In genomic region chr14:104895786-104896642, GRCh38 we compare ENCODE assay signal across 11 cellular contexts. TPM values are rescaled to one million over a fixed set of nuclear protein-coding genes. Genes with fewer than 3 reads are reported as not detected.
DNase-seq lines count a peak whose midpoint lies in the region; ATAC-seq and TF ChIP-seq lines count a peak whose summit lies in the region.
"Had no signal": no experiment of that assay in that cellular context is flagged by ENCODE, and none has a peak within 500 bp of the region (broad histone marks: within the 10 kb centered on the region; RNA-seq: fewer than 3 reads in every experiment).

No MANE protein-coding gene starts in this region.

- no peak overlapping the region for H3K4me2 ChIP-seq in SK-N-SH

- H3K9me3 Mint-ChIP-seq in WTC11: no peaks in the 10 kb centered on the region
- H3K9me3 Mint-ChIP-seq: activated T-helper 17 cell treated with anti-CD3 and anti-CD28 coated beads, Interleukin-2, amount 50 U/mL, for 72 hours had no signal

- POLR2A ChIA-PET in SK-N-SH (lab: Yijun Ruan, JAX) (interaction anchor here (0.6 kb wide), 1 partner anchor 29 kb away, joined by 3 read pairs; no protein-coding TSS in a partner anchor), WTC11 (lab: Charles Lee) (no interaction called here)

- H3K36me3 ChIP-seq in SK-N-SH (replicated peaks in 1 of 2; ENCODE audit: control insufficient read depth in 1 of 2, insufficient read depth in 2 of 2, low read length in 1 of 2): no peaks in the 10 kb centered on the region
- peaks cover 0 to 4% (median 0%) of the 10 kb centered on the region in 9 donors for H3K36me3 ChIP-seq in heart left ventricle
- no peaks in the 10 kb centered on the region for H3K36me3 ChIP-seq in spleen
- H3K36me3 ChIP-seq: SJSA1 had no signal

- no peaks in the 10 kb centered on the region for H3K9me2 ChIP-seq in SK-N-SH

- peaks cover 0 to 6% of the 10 kb centered on the region in 2 experiments; a peak in 1 of 4 replicates for H3K4me1 ChIP-seq in SK-N-SH (ENCODE audit: control insufficient read depth in 1 of 2, insufficient read depth in 2 of 2, low read depth in 1 of 2, low read length in 1 of 2)
- H3K4me1 ChIP-seq in heart left ventricle: peaks cover 0 to 28% (median 12%) of the 10 kb centered on the region in 12 donors
- H3K4me1 ChIP-seq in spleen: peaks cover 0 to 31% (median 8%) of the 10 kb centered on the region in 6 donors
- H3K4me1 ChIP-seq: SJSA1 had no signal

- no peaks in the 10 kb centered on the region for H3K79me2 ChIP-seq in SK-N-SH (ENCODE audit: insufficient read depth)

- H3K27ac Mint-ChIP-seq in WTC11: no peak overlapping the region
- H3K27ac Mint-ChIP-seq: activated T-helper 17 cell treated with anti-CD3 and anti-CD28 coated beads, Interleukin-2, amount 50 U/mL, for 72 hours had no signal

- H4K20me1 ChIP-seq in SK-N-SH (ENCODE audit: insufficient read depth): no peaks in the 10 kb centered on the region

- H3K4me3 Mint-ChIP-seq in WTC11: no peak overlapping the region
- H3K4me3 Mint-ChIP-seq: activated T-helper 17 cell treated with anti-CD3 and anti-CD28 coated beads, Interleukin-2, amount 50 U/mL, for 72 hours had no signal

- no peak for TF ChIP-seq CTCF in SK-N-SH (IDR thresholded peaks at IDR 0.05)
- TF ChIP-seq CTCF in heart left ventricle (IDR thresholded peaks at IDR 0.05): no peak
- TF ChIP-seq CTCF in spleen (IDR thresholded peaks at IDR 0.05 in 8 of 11, conservative IDR thresholded peaks at IDR 0.05 in 3 of 11): no peak
- TF ChIP-seq CTCF in WTC11 (IDR thresholded peaks at IDR 0.05): no peak

- no peak; the same call in 2 of the 3 replicates for ATAC-seq in SK-N-SH treated with all-trans-retinoic acid at 6 μM for 48 hours
- peak in 3 of 4 donors; percentile 3 to 26 (median 21) for ATAC-seq in heart left ventricle
- ATAC-seq in WTC11: no peak
- ATAC-seq in GM21786 (IDR thresholded peaks at IDR 0.05; ENCODE audit: unreplicated experiment): no peak
- no peak for ATAC-seq in GM21367 (IDR thresholded peaks at IDR 0.05; ENCODE audit: unreplicated experiment)

- intact Hi-C loops in heart left ventricle (cut with DNase I) (loop anchor here in 8 of 10 donors (2.0 to 10.0 kb wide), 4 partner anchors 146 to 151 kb away; no protein-coding TSS in a partner anchor), spleen (cut with DNase I; ENCODE audit: low total_unique reads) (no loop called here)

- H3K9ac ChIP-seq in SK-N-SH: no peak overlapping the region

- H3K27me3 ChIP-seq in SK-N-SH (ENCODE audit: insufficient read depth): no peaks in the 10 kb centered on the region
- no peaks in the 10 kb centered on the region for H3K27me3 ChIP-seq in heart left ventricle
- peaks cover 0 to 11% (median 0%) of the 10 kb centered on the region in 7 donors for H3K27me3 ChIP-seq in spleen (replicated peaks in 1 of 7)
- H3K27me3 ChIP-seq: SJSA1 had no signal

- 93% methylated on average over 11 of the region's 33 CpGs for WGBS in SK-N-SH (ENCODE audit: low lambda C conversion rate)
- WGBS in heart left ventricle, 4 donors: 81 to 86% (median 83%) methylated on average over 24 to 33 of the region's 33 CpGs
- WGBS in spleen, 5 donors: 67 to 90% (median 75%) methylated on average over 30 to 33 of the region's 33 CpGs

- CTCF ChIA-PET in SK-N-SH (lab: Yijun Ruan, JAX) (interaction anchor here (0.7 to 6.7 kb wide), 33 partner anchors 9 to 456 kb away, joined by 3 to 51 read pairs (median 3); no protein-coding TSS in a partner anchor), WTC11 (lab: Charles Lee) (interaction anchor here (0.5 to 3.2 kb wide), 17 partner anchors 9 to 150 kb away, joined by 3 to 26 read pairs (median 6); partner anchors contain the start of gene PLD4)

- no peak for TF ChIP-seq POLR2A in heart left ventricle (IDR thresholded peaks at IDR 0.05)
- TF ChIP-seq POLR2A in spleen (IDR thresholded peaks at IDR 0.05): no peak

- H3K9me3 ChIP-seq in SK-N-SH (no peaks in the 10 kb centered on the region), heart left ventricle (no peaks in the 10 kb centered on the region), spleen (no peaks in the 10 kb centered on the region)
- H3K9me3 ChIP-seq: SJSA1 had no signal

- TF ChIP-seq RAD21 in SK-N-SH (IDR thresholded peaks at IDR 0.05; ENCODE audit: low read length): no peak

- peaks cover 2% of the 10 kb centered on the region; the same call in 1 of the 2 replicates for H3K4me1 Mint-ChIP-seq in WTC11

- no peak for TF ChIP-seq EP300 in SK-N-SH (IDR thresholded peaks at IDR 0.05; ENCODE audit: borderline replicate concordance in 1 of 2, low read depth in 1 of 2, low read length in 1 of 2)

- H2AFZ ChIP-seq in SK-N-SH (ENCODE audit: low read depth): no peak overlapping the region

- no peaks in the 10 kb centered on the region for H3K36me3 Mint-ChIP-seq in WTC11

- H3K4me3 ChIP-seq in SK-N-SH (ENCODE audit: low read depth in 2 of 2, low read length in 1 of 2): no peak overlapping the region
- no peak overlapping the region for H3K4me3 ChIP-seq in heart left ventricle
- H3K4me3 ChIP-seq in spleen: no peak overlapping the region
- H3K4me3 ChIP-seq: SJSA1 had no signal

- H3K27ac ChIP-seq in SK-N-SH (ENCODE audit: low read depth in 2 of 2, low read length in 1 of 2) (no peak overlapping the region), heart left ventricle (no peak overlapping the region), spleen (no peak overlapping the region)
- H3K27ac ChIP-seq: SJSA1 had no signal

- H3F3A ChIP-seq in SK-N-SH (replicated peaks; ENCODE audit: insufficient read depth): no peaks in the 10 kb centered on the region

- no peaks in the 10 kb centered on the region; the same call in 1 of the 2 replicates for H3K27me3 Mint-ChIP-seq in WTC11 (ENCODE audit: low read depth)
- H3K27me3 Mint-ChIP-seq: activated T-helper 17 cell treated with anti-CD3 and anti-CD28 coated beads, Interleukin-2, amount 50 U/mL, for 72 hours had no signal

- DNase-seq in SK-N-SH (peak; percentile 61), NCI-H345 (lab: John Stamatoyannopoulos, UW) (peak; percentile 96), heart left ventricle (peak in 3 of 5 donors; percentile 14 to 60 (median 24)), spleen (peak; percentile 70), WTC11 (ENCODE audit: low spot score) (no peak)

TF ChIP-seq in SK-N-SH, 30 proteins besides CTCF, POLR2A, EP300 and RAD21 (continues in another document):
- TF ChIP-seq, protein P1, sequence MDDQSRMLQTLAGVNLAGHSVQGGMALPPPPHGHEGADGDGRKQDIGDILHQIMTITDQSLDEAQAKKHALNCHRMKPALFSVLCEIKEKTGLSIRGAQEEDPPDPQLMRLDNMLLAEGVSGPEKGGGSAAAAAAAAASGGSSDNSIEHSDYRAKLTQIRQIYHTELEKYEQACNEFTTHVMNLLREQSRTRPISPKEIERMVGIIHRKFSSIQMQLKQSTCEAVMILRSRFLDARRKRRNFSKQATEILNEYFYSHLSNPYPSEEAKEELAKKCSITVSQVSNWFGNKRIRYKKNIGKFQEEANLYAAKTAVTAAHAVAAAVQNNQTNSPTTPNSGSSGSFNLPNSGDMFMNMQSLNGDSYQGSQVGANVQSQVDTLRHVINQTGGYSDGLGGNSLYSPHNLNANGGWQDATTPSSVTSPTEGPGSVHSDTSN (IDR thresholded peaks at IDR 0.05): no peak
- TF ChIP-seq TCF12 (IDR thresholded peaks at IDR 0.05) (no peak), NRF1 (IDR thresholded peaks at IDR 0.05; ENCODE audit: low read depth, low read length) (no peak), TAF1 (IDR thresholded peaks at IDR 0.05; ENCODE audit: borderline replicate concordance, low read depth, low read length) (no peak)

TF ChIP-seq in SK-N-SH treated with all-trans-retinoic acid at 6 μM for 48 hours, 23 proteins besides CTCF, POLR2A, EP300 and RAD21 (continues in another document):
- TF ChIP-seq ESRRG (CRISPR knock-in tag; IDR thresholded peaks at IDR 0.05) (no peak), CREB5 (CRISPR knock-in tag; IDR thresholded peaks at IDR 0.05; ENCODE audit: low read depth) (no peak)

TF ChIP-seq in WTC11, 78 proteins besides CTCF, POLR2A, EP300 and RAD21 (continues in another document):
- no peak for TF ChIP-seq AR (CRISPR knock-in tag; IDR thresholded peaks at IDR 0.05)
- TF ChIP-seq HMGA2 (CRISPR knock-in tag; IDR thresholded peaks at IDR 0.05): no peak
- no peak for TF ChIP-seq TP53 (CRISPR knock-in tag; IDR thresholded peaks at IDR 0.05)
- no peak for TF ChIP-seq MYBL2 (CRISPR knock-in tag; IDR thresholded peaks at IDR 0.05)

RNA-seq across cellular contexts. Expression of gene PLD4, which starts 28.7 kb away (rescaled TPM):
- polyA plus RNA-seq in SK-N-SH (2012; rRNA removed) (0.02 TPM in 2 replicates), heart left ventricle (under 1 TPM in 1 of 2 donors, not detected in 1; 0.12 TPM), spleen (10 to 100 TPM; 25.8 to 31.3 (median 29.8) TPM)
- not detected in 2 replicates for polyA plus RNA-seq in SK-N-SH (2012; cell fraction: cytosol; rRNA removed)
- 0.14 and 0.19 TPM in 2 replicates for polyA plus RNA-seq in SK-N-SH (2012; cell fraction: nucleus; rRNA removed)
- total RNA-seq in heart left ventricle (1 to 10 TPM in 1 of 9 donors, under 1 TPM in 4, not detected in 4; 0.25 to 1.5 (median 0.40) TPM), spleen (10 to 100 TPM in 6 of 7 donors, 1 to 10 TPM in 1; 5.4 to 30.2 (median 13.9) TPM), WTC11 (2021) (0.07 to 0.21 TPM (median 0.11 TPM) in 3 replicates)
- total RNA-seq: activated T-helper 17 cell treated with anti-CD3 and anti-CD28 coated beads, Interleukin-2, amount 50 U/mL, for 72 hours; epithelial cell of proximal tubule; SJSA1 had no signal

RNA-seq across cellular contexts. Expression of gene CEP170B, which starts 30.9 kb away (rescaled TPM):
- polyA plus RNA-seq in SK-N-SH (2012; rRNA removed): 7.7 and 11.0 TPM in 2 replicates
- polyA plus RNA-seq in SK-N-SH (2012; cell fraction: cytosol; rRNA removed): 3.9 and 5.9 TPM in 2 replicates
- polyA plus RNA-seq in SK-N-SH (2012; cell fraction: nucleus; rRNA removed): 52.8 and 69.2 TPM in 2 replicates
- total RNA-seq in heart left ventricle: 10 to 100 TPM in 8 of 9 donors, 1 to 10 TPM in 1; 9.1 to 21.9 (median 12.5) TPM
- polyA plus RNA-seq in heart left ventricle: 10 to 100 TPM in 1 of 2 donors, 1 to 10 TPM in 1; 7.5 to 17.9 TPM
- total RNA-seq in spleen: 10 to 100 TPM in 1 of 7 donors, 1 to 10 TPM in 6; 5.2 to 12.6 (median 5.9) TPM
- polyA plus RNA-seq in spleen: 1 to 10 TPM in 1 of 3 donors, under 1 TPM in 2; 0.58 to 3.8 (median 0.72) TPM
- 33.6 to 47.0 TPM (median 33.8 TPM) in 3 replicates for total RNA-seq in WTC11 (2021)

Comparison
In these comparisons a context has a peak if more than half of its experiments do, and no peak if none do; other contexts are left out.
1. ATAC-seq: peak in heart left ventricle (3 of 4); none in SK-N-SH treated with all-trans-retinoic acid at 6 μM for 48 hours (single experiment), WTC11 (single experiment), GM21786 (single experiment) and GM21367 (single experiment).